In the genomic region with DNA sequence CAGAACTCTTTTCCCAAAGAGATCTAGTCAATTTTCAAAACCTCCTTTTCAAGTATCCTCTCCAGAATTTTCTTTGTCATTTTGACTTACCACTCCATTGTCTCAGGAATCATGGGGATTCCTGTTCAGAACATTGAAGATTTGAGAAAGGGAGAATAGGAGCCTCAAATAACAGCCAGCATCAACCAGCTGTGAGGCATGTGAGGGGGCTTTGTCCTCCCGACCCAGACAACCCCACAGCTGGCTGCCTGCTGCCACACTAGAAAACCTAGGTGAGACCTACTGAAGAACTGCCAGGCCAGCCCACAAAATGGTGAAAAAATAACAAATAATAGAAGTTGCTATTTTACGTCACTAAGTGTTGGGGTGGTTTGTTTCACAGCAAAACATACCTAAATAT, we compare ENCODE assay signal across 2 cellular contexts.
TF ChIP-seq lines count a peak whose summit lies in the region.

No MANE protein-coding gene starts in this region.

TF ChIP-seq in GM23338, 12 proteins besides CTCF, POLR2A, EP300 and RAD21 (continues in another document):
- no peak for TF ChIP-seq ETS1 (IDR thresholded peaks at IDR 0.05)
- TF ChIP-seq POLR2AphosphoS5 (IDR thresholded peaks at IDR 0.05; ENCODE audit: low read depth): no peak
- TF ChIP-seq EZH2 (IDR thresholded peaks at IDR 0.05; ENCODE audit: low read depth, unreplicated experiment): no peak
- TF ChIP-seq ZNF331 (CRISPR knock-in tag; IDR thresholded peaks at IDR 0.05; ENCODE audit: low read depth): no peak
- no peak for TF ChIP-seq CREB1 (CRISPR knock-in tag; IDR thresholded peaks at IDR 0.05; ENCODE audit: low read depth)
- TF ChIP-seq ZNF114 (CRISPR knock-in tag; IDR thresholded peaks at IDR 0.05): no peak
- no peak for TF ChIP-seq EZH2phosphoT487 (IDR thresholded peaks at IDR 0.05; ENCODE audit: unreplicated experiment)
- TF ChIP-seq JUNB (IDR thresholded peaks at IDR 0.05; ENCODE audit: unreplicated experiment): no peak
- TF ChIP-seq, protein P1, sequence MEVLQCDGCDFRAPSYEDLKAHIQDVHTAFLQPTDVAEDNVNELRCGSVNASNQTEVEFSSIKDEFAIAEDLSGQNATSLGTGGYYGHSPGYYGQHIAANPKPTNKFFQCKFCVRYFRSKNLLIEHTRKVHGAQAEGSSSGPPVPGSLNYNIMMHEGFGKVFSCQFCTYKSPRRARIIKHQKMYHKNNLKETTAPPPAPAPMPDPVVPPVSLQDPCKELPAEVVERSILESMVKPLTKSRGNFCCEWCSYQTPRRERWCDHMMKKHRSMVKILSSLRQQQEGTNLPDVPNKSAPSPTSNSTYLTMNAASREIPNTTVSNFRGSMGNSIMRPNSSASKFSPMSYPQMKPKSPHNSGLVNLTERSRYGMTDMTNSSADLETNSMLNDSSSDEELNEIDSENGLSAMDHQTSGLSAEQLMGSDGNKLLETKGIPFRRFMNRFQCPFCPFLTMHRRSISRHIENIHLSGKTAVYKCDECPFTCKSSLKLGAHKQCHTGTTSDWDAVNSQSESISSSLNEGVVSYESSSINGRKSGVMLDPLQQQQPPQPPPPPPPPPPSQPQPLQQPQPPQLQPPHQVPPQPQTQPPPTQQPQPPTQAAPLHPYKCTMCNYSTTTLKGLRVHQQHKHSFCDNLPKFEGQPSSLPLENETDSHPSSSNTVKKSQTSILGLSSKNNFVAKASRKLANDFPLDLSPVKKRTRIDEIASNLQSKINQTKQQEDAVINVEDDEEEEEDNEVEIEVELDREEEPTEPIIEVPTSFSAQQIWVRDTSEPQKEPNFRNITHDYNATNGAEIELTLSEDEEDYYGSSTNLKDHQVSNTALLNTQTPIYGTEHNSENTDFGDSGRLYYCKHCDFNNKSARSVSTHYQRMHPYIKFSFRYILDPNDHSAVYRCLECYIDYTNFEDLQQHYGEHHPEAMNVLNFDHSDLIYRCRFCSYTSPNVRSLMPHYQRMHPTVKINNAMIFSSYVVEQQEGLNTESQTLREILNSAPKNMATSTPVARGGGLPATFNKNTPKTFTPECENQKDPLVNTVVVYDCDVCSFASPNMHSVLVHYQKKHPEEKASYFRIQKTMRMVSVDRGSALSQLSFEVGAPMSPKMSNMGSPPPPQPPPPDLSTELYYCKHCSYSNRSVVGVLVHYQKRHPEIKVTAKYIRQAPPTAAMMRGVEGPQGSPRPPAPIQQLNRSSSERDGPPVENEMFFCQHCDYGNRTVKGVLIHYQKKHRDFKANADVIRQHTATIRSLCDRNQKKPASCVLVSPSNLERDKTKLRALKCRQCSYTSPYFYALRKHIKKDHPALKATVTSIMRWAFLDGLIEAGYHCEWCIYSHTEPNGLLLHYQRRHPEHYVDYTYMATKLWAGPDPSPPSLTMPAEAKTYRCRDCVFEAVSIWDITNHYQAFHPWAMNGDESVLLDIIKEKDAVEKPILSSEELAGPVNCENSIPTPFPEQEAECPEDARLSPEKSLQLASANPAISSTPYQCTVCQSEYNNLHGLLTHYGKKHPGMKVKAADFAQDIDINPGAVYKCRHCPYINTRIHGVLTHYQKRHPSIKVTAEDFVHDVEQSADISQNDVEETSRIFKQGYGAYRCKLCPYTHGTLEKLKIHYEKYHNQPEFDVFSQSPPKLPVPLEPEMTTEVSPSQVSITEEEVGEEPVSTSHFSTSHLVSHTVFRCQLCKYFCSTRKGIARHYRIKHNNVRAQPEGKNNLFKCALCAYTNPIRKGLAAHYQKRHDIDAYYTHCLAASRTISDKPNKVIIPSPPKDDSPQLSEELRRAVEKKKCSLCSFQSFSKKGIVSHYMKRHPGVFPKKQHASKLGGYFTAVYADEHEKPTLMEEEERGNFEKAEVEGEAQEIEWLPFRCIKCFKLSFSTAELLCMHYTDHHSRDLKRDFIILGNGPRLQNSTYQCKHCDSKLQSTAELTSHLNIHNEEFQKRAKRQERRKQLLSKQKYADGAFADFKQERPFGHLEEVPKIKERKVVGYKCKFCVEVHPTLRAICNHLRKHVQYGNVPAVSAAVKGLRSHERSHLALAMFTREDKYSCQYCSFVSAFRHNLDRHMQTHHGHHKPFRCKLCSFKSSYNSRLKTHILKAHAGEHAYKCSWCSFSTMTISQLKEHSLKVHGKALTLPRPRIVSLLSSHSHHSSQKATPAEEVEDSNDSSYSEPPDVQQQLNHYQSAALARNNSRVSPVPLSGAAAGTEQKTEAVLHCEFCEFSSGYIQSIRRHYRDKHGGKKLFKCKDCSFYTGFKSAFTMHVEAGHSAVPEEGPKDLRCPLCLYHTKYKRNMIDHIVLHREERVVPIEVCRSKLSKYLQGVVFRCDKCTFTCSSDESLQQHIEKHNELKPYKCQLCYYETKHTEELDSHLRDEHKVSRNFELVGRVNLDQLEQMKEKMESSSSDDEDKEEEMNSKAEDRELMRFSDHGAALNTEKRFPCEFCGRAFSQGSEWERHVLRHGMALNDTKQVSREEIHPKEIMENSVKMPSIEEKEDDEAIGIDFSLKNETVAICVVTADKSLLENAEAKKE (CRISPR knock-in tag; IDR thresholded peaks at IDR 0.05): no peak
- no peak for TF ChIP-seq STAT1 (IDR thresholded peaks at IDR 0.05; ENCODE audit: unreplicated experiment)
- no peak for TF ChIP-seq NANOG (IDR thresholded peaks at IDR 0.05; ENCODE audit: borderline replicate concordance)

TF ChIP-seq in H1, 55 proteins besides CTCF, POLR2A, EP300 and RAD21:
- TF ChIP-seq RXRA (IDR thresholded peaks at IDR 0.05; ENCODE audit: insufficient read depth, low read depth, low read length): no peak
- TF ChIP-seq, protein P2, sequence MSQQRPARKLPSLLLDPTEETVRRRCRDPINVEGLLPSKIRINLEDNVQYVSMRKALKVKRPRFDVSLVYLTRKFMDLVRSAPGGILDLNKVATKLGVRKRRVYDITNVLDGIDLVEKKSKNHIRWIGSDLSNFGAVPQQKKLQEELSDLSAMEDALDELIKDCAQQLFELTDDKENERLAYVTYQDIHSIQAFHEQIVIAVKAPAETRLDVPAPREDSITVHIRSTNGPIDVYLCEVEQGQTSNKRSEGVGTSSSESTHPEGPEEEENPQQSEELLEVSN (IDR thresholded peaks at IDR 0.05): 0 out of 2 replicates have a peak, but pooled peaks have one; percentile 15
